Comparison of ENCODE assay signal across 16 cellular contexts in genomic region chr10:14486777-14487510, GRCh38.
DNase-seq lines count a peak whose midpoint lies in the region; ATAC-seq and TF ChIP-seq lines count a peak whose summit lies in the region.
"Had no signal": no experiment of that assay in that cellular context is flagged by ENCODE, and none has a peak within 500 bp of the region (broad histone marks: within the 10 kb centered on the region; RNA-seq: fewer than 3 reads in every experiment).

No MANE protein-coding gene starts in this region.

- no peak overlapping the region for H3K4me2 ChIP-seq in GM23338

- H3F3A ChIP-seq in GM23338 (replicated peaks; ENCODE audit: low read depth): no peaks in the 10 kb centered on the region

- no peak; the same call in 1 of the 3 replicates for ATAC-seq in GM23338
- ATAC-seq in mucosa of descending colon: peak; percentile 76
- no peak for ATAC-seq in activated T-cell treated with anti-CD3 and anti-CD28 coated beads, Interleukin-2, amount 50 U/mL, for 4 hours
- no peak for ATAC-seq in GM18502 (IDR thresholded peaks at IDR 0.05; ENCODE audit: poor library complexity, unreplicated experiment)
- no peak for ATAC-seq in GM19035 (IDR thresholded peaks at IDR 0.05; ENCODE audit: unreplicated experiment)
- ATAC-seq: activated CD8-positive, alpha-beta T cell treated with anti-CD3 and anti-CD28 coated beads for 36 hours; left lung; natural killer cell treated with Interleukin-12 subunit alpha and Interleukin-12 subunit beta and Interleukin-15 and Interleukin-18, amount 100 ng/mL, for 72 hours had no signal

- H3K36me3 ChIP-seq in GM23338 (ENCODE audit: insufficient read depth) (no peaks in the 10 kb centered on the region), mucosa of descending colon (ENCODE audit: low read depth) (no peaks in the 10 kb centered on the region)
- H3K36me3 ChIP-seq: left lung, sigmoid colon had no signal

- no peak overlapping the region for H3K4me3 Mint-ChIP-seq in GM23338
- no peak overlapping the region for H3K4me3 Mint-ChIP-seq in activated T-cell treated with anti-CD3 and anti-CD28 coated beads, Interleukin-2, amount 50 U/mL, for 4 hours
- H3K4me3 Mint-ChIP-seq: activated CD8-positive, alpha-beta T cell treated with anti-CD3 and anti-CD28 coated beads for 36 hours; natural killer cell treated with Interleukin-12 subunit alpha and Interleukin-12 subunit beta and Interleukin-15 and Interleukin-18, amount 100 ng/mL, for 72 hours had no signal

- H3K4me3 ChIP-seq in GM23338 (no peak overlapping the region), mucosa of descending colon (no peak overlapping the region)
- H3K4me3 ChIP-seq: left lung, sigmoid colon had no signal

- H3K4me1 Mint-ChIP-seq in GM23338: no peaks in the 10 kb centered on the region
- no peaks in the 10 kb centered on the region for H3K4me1 Mint-ChIP-seq in activated T-cell treated with anti-CD3 and anti-CD28 coated beads, Interleukin-2, amount 50 U/mL, for 4 hours (ENCODE audit: low read depth)

- no peak overlapping the region for H3K27ac Mint-ChIP-seq in GM23338
- H3K27ac Mint-ChIP-seq: activated CD8-positive, alpha-beta T cell treated with anti-CD3 and anti-CD28 coated beads for 36 hours; natural killer cell treated with Interleukin-12 subunit alpha and Interleukin-12 subunit beta and Interleukin-15 and Interleukin-18, amount 100 ng/mL, for 72 hours had no signal

- peaks cover 3% of the 10 kb centered on the region for H3K27me3 Mint-ChIP-seq in GM23338 (ENCODE audit: insufficient read depth, low read depth, poor library complexity)
- peaks cover 33% of the 10 kb centered on the region for H3K27me3 Mint-ChIP-seq in activated T-cell treated with anti-CD3 and anti-CD28 coated beads, Interleukin-2, amount 50 U/mL, for 4 hours (ENCODE audit: low read depth)

- no peak overlapping the region for H2AFZ ChIP-seq in GM23338

- H3K36me3 Mint-ChIP-seq in GM23338 (ENCODE audit: low read depth): no peaks in the 10 kb centered on the region
- no peaks in the 10 kb centered on the region for H3K36me3 Mint-ChIP-seq in activated T-cell treated with anti-CD3 and anti-CD28 coated beads, Interleukin-2, amount 50 U/mL, for 4 hours (ENCODE audit: insufficient read depth)
- H3K36me3 Mint-ChIP-seq: natural killer cell treated with Interleukin-12 subunit alpha and Interleukin-12 subunit beta and Interleukin-15 and Interleukin-18, amount 100 ng/mL, for 72 hours had no signal

- no peaks in the 10 kb centered on the region for H3K4me1 ChIP-seq in GM23338 (ENCODE audit: insufficient read depth)
- peaks cover 6% of the 10 kb centered on the region for H3K4me1 ChIP-seq in mucosa of descending colon (ENCODE audit: low read depth)
- H3K4me1 ChIP-seq: left lung had no signal

- peaks cover 4% of the 10 kb centered on the region; the same call in 1 of the 3 replicates for H3K9me3 Mint-ChIP-seq in GM23338
- H3K9me3 Mint-ChIP-seq in activated T-cell treated with anti-CD3 and anti-CD28 coated beads, Interleukin-2, amount 50 U/mL, for 4 hours: no peaks in the 10 kb centered on the region
- H3K9me3 Mint-ChIP-seq: activated CD8-positive, alpha-beta T cell treated with anti-CD3 and anti-CD28 coated beads for 36 hours; natural killer cell treated with Interleukin-12 subunit alpha and Interleukin-12 subunit beta and Interleukin-15 and Interleukin-18, amount 100 ng/mL, for 72 hours had no signal

- H3K9me2 ChIP-seq in GM23338 (ENCODE audit: insufficient read depth): no peaks in the 10 kb centered on the region

- intact Hi-C loops in mucosa of descending colon (cut with DNase I, micrococcal nuclease): no loop called here

- no peaks in the 10 kb centered on the region for H3K27me3 ChIP-seq in GM23338 (ENCODE audit: insufficient read depth)
- H3K27me3 ChIP-seq: sigmoid colon had no signal

- H3K9me3 ChIP-seq in mucosa of descending colon: no peaks in the 10 kb centered on the region
- H3K9me3 ChIP-seq: left lung, sigmoid colon had no signal

- H3K27ac ChIP-seq in GM23338 (ENCODE audit: low read depth): no peak overlapping the region
- H3K27ac ChIP-seq: left lung, sigmoid colon had no signal

- TF ChIP-seq CTCF in GM23338 (conservative IDR thresholded peaks at IDR 0.05; ENCODE audit: low read depth in 2 of 2) (no peak), mucosa of descending colon (IDR thresholded peaks at IDR 0.05) (no peak)

- no peaks in the 10 kb centered on the region for H4K20me1 ChIP-seq in GM23338 (replicated peaks; ENCODE audit: insufficient read depth)

- H3K79me2 ChIP-seq in GM23338 (replicated peaks; ENCODE audit: insufficient read depth): no peaks in the 10 kb centered on the region

- DNase-seq in GM23338 (ENCODE audit: low spot score): peak; percentile 32
- peak; percentile 4 for DNase-seq in NCI-H2081 treated with DMSO at 0.1 percent for 48 hours (lab: John Stamatoyannopoulos, UW)
- peak; percentile 16 for DNase-seq in astrocyte of the hippocampus (ENCODE audit: low read depth, low spot score)
- no peak for DNase-seq in mucosa of descending colon
- no peak for DNase-seq in activated T-cell treated with anti-CD3 and anti-CD28 coated beads, Interleukin-2, amount 50 U/mL, for 4 hours
- no peak for DNase-seq in AG08396 (ENCODE audit: low spot score)
- DNase-seq: activated CD8-positive, alpha-beta T cell treated with anti-CD3 and anti-CD28 coated beads for 36 hours; activated effector memory CD4-positive, alpha-beta T cell treated with anti-CD3 and anti-CD28 coated beads, Interleukin-2, amount 50 U/mL, for 16 hours; cerebellar nuclear complex; left lung; NCI-H524 treated with DMSO at 0.1 percent for 48 hours; sigmoid colon; stimulated activated naive CD4-positive, alpha-beta T cell treated with Interleukin-2 at 50 U/mL for 16 hours had no signal

TF ChIP-seq in GM23338, 12 proteins besides CTCF, POLR2A, EP300 and RAD21:
- TF ChIP-seq JUNB (IDR thresholded peaks at IDR 0.05; ENCODE audit: unreplicated experiment): no peak
- TF ChIP-seq EZH2 (IDR thresholded peaks at IDR 0.05; ENCODE audit: low read depth, unreplicated experiment): no peak
- TF ChIP-seq, protein P1, sequence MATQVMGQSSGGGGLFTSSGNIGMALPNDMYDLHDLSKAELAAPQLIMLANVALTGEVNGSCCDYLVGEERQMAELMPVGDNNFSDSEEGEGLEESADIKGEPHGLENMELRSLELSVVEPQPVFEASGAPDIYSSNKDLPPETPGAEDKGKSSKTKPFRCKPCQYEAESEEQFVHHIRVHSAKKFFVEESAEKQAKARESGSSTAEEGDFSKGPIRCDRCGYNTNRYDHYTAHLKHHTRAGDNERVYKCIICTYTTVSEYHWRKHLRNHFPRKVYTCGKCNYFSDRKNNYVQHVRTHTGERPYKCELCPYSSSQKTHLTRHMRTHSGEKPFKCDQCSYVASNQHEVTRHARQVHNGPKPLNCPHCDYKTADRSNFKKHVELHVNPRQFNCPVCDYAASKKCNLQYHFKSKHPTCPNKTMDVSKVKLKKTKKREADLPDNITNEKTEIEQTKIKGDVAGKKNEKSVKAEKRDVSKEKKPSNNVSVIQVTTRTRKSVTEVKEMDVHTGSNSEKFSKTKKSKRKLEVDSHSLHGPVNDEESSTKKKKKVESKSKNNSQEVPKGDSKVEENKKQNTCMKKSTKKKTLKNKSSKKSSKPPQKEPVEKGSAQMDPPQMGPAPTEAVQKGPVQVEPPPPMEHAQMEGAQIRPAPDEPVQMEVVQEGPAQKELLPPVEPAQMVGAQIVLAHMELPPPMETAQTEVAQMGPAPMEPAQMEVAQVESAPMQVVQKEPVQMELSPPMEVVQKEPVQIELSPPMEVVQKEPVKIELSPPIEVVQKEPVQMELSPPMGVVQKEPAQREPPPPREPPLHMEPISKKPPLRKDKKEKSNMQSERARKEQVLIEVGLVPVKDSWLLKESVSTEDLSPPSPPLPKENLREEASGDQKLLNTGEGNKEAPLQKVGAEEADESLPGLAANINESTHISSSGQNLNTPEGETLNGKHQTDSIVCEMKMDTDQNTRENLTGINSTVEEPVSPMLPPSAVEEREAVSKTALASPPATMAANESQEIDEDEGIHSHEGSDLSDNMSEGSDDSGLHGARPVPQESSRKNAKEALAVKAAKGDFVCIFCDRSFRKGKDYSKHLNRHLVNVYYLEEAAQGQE (IDR thresholded peaks at IDR 0.05; ENCODE audit: unreplicated experiment): no peak

Comparison
In these comparisons a context has a peak if more than half of its experiments do, and no peak if none do; other contexts are left out.
1. DNase-seq: peak in GM23338 (single experiment), NCI-H2081 treated with DMSO at 0.1 percent for 48 hours (single experiment) and astrocyte of the hippocampus (single experiment); none in mucosa of descending colon (0 of 3), activated T-cell treated with anti-CD3 and anti-CD28 coated beads, Interleukin-2, amount 50 U/mL, for 4 hours (single experiment) and AG08396 (single experiment).